22 cellular contexts compared by ENCODE assay signal in the genomic region with DNA sequence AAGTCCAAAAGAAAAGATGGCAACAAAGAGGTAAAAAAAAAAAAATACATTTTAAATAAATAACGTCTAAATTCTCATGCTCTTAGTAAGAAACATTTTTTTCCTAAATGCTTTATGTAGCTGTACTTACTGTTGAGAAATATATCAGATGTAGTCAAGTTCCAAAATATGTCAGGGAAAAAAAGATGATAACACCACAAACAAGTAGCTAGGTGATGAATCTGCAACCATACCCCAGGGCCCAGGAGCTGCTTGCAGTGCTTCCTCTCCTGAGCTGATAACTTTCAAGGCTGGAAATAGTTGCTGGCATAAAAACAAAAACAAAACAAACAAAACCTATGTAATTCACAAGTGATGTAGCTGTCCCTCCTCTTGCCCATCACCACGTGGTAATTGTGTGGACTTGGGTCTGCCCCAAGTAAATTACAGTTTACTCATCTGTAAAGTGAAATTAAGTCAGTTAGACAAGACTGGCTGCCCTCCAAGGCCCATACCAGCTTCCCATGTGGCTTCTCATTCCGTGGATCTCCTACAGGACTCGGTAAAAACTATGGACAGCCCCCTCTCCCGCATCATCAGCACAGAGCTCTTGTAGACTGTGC.
DNase-seq lines count a peak whose midpoint lies in the region; ATAC-seq, FAIRE-seq and TF ChIP-seq lines count a peak whose summit lies in the region.
"Had no signal": no experiment of that assay in that cellular context is flagged by ENCODE, and none has a peak within 500 bp of the region (broad histone marks: within the 10 kb centered on the region; RNA-seq: fewer than 3 reads in every experiment).

No MANE protein-coding gene starts in this region.

- TF ChIP-seq CTCF in right lobe of liver (IDR thresholded peaks at IDR 0.05) (no peak), HepG2 (CRISPR knock-in tag; IDR thresholded peaks at IDR 0.05) (no peak), SK-N-SH (IDR thresholded peaks at IDR 0.05) (no peak), fibroblast of mammary gland (conservative IDR thresholded peaks at IDR 0.05; ENCODE audit: control insufficient read depth, insufficient read depth, low read depth, low read length) (no peak), brain microvascular endothelial cell (IDR thresholded peaks at IDR 0.05; ENCODE audit: low read depth, low read length, missing control alignments) (no peak), hepatocyte (IDR thresholded peaks at IDR 0.05; ENCODE audit: poor library complexity) (no peak), OCI-LY7 (conservative IDR thresholded peaks at IDR 0.05; ENCODE audit: low read length) (no peak)

- H3K9me2 ChIP-seq in SK-N-SH, result no peaks in the 10 kb centered on the region
- H3K9me2 ChIP-seq in hepatocyte (replicated peaks; ENCODE audit: insufficient read depth), result no peaks in the 10 kb centered on the region
- H3K9me2 ChIP-seq in OCI-LY7 (ENCODE audit: insufficient read depth, low read length), result no peaks in the 10 kb centered on the region

- H3K4me3 ChIP-seq in right lobe of liver (no peak overlapping the region), HepG2 (replicated peaks in 1 of 3; ENCODE audit: insufficient read depth in 1 of 3, low read depth in 2 of 3, low read length in 3 of 3) (no peak overlapping the region), SK-N-SH (ENCODE audit: low read depth in 2 of 2, low read length in 1 of 2) (no peak overlapping the region), fibroblast of mammary gland (ENCODE audit: control insufficient read depth, low read depth, low read length) (no peak overlapping the region), brain microvascular endothelial cell (ENCODE audit: low read depth, low read length) (no peak overlapping the region), hepatocyte (no peak overlapping the region), OCI-LY7 (ENCODE audit: low read depth, low read length, poor library complexity, severe bottlenecking) (no peak overlapping the region)
- H3K4me3 ChIP-seq: heart right ventricle, thoracic aorta had no signal

- TF ChIP-seq POLR2A in right lobe of liver (IDR thresholded peaks at IDR 0.05) (no peak), HepG2 (IDR thresholded peaks at IDR 0.05; ENCODE audit: insufficient read depth in 1 of 2, low read depth in 2 of 2, low read length in 2 of 2) (no peak)

- DNase-seq in right lobe of liver, result peak in 1 of 3 donors; percentile 37
- DNase-seq in HepG2 (ENCODE audit: low spot score), result no peak
- DNase-seq in SK-N-SH, result no peak
- DNase-seq in fibroblast of mammary gland (ENCODE audit: low read depth), result peak; percentile 3
- no peak for DNase-seq in A172 (ENCODE audit: low spot score)
- DNase-seq in brain microvascular endothelial cell, result no peak
- DNase-seq in hepatocyte (ENCODE audit: low spot score), result no peak
- DNase-seq in OCI-LY7 (ENCODE audit: low spot score), result no peak
- DNase-seq: activated CD4-positive, alpha-beta T cell treated with anti-CD3 and anti-CD28 coated beads, Interleukin-2, amount 10 ng/mL, durations not matched to agents 7 days and 5 days; caudate nucleus; DMS79 treated with DMSO at 0.1 percent for 48 hours; heart right ventricle; NCI-H1048; NCI-H1930; NCI-H226; NCI-H774; small intestine; stimulated activated naive B cell treated with anti-CD40 and anti-IgM and Interleukin-4, amounts not matched to agents 10 μg/mL and 1 μg/mL and 100 μg/mL, for 72 hours; T-helper 17 cell had no signal

- no peaks in the 10 kb centered on the region for H4K20me1 ChIP-seq in HepG2 (ENCODE audit: insufficient read depth, low read length)
- no peaks in the 10 kb centered on the region for H4K20me1 ChIP-seq in SK-N-SH (ENCODE audit: insufficient read depth)
- H4K20me1 ChIP-seq in hepatocyte (ENCODE audit: insufficient read depth, poor library complexity, severe bottlenecking), result no peaks in the 10 kb centered on the region
- H4K20me1 ChIP-seq in OCI-LY7 (ENCODE audit: insufficient read depth, low read length), result no peaks in the 10 kb centered on the region

- H2AFZ ChIP-seq in HepG2 (ENCODE audit: low read length), result no peak overlapping the region
- no peak overlapping the region for H2AFZ ChIP-seq in SK-N-SH (ENCODE audit: low read depth)
- no peak overlapping the region for H2AFZ ChIP-seq in hepatocyte
- H2AFZ ChIP-seq in OCI-LY7 (ENCODE audit: low read length), result no peak overlapping the region

- H3K36me3 ChIP-seq in right lobe of liver (peaks cover 0 to 15% (median 6%) of the 10 kb centered on the region in 4 donors), HepG2 (replicated peaks in 1 of 2; ENCODE audit: control insufficient read depth in 1 of 2, insufficient read depth in 2 of 2, low read length in 2 of 2) (no peaks in the 10 kb centered on the region), SK-N-SH (replicated peaks in 1 of 2; ENCODE audit: control insufficient read depth in 1 of 2, insufficient read depth in 2 of 2, low read length in 1 of 2) (peaks cover 14 to 38% of the 10 kb centered on the region in 2 experiments), brain microvascular endothelial cell (replicated peaks) (peaks cover 44% of the 10 kb centered on the region), hepatocyte (replicated peaks; ENCODE audit: insufficient read depth, low read depth) (no peaks in the 10 kb centered on the region), OCI-LY7 (ENCODE audit: insufficient read depth, low read length) (no peaks in the 10 kb centered on the region)

- WGBS in right lobe of liver (ENCODE audit: insufficient coverage, low coverage, low lambda C conversion rate, missing lambda C conversion rate), result 41% methylated on average over 5 of the region's 5 CpGs
- WGBS in HepG2 (ENCODE audit: low lambda C conversion rate), result 33% methylated on average over 5 of the region's 5 CpGs
- 23% methylated on average over 5 of the region's 5 CpGs for WGBS in SK-N-SH (ENCODE audit: low lambda C conversion rate)
- 65% methylated on average over 5 of the region's 5 CpGs for WGBS in hepatocyte (ENCODE audit: low lambda C conversion rate, missing lambda C conversion rate)

- no peak for FAIRE-seq in HepG2 (lab: Jason Lieb, UNC)
- FAIRE-seq: endothelial cell of umbilical vein, small intestine had no signal

- H3K4me1 ChIP-seq in right lobe of liver (peaks cover 0 to 24% (median 0%) of the 10 kb centered on the region in 4 donors), HepG2 (ENCODE audit: insufficient read depth, low read length) (no peaks in the 10 kb centered on the region), SK-N-SH (ENCODE audit: control insufficient read depth in 1 of 2, insufficient read depth in 2 of 2, low read depth in 1 of 2, low read length in 1 of 2) (no peaks in the 10 kb centered on the region), hepatocyte (ENCODE audit: insufficient read depth) (no peaks in the 10 kb centered on the region), OCI-LY7 (ENCODE audit: insufficient read depth, low read length, poor library complexity, severe bottlenecking) (peaks cover 30% of the 10 kb centered on the region)

- no peak for TF ChIP-seq RAD21 in HepG2 (CRISPR knock-in tag; IDR thresholded peaks at IDR 0.05)
- no peak for TF ChIP-seq RAD21 in SK-N-SH (IDR thresholded peaks at IDR 0.05; ENCODE audit: low read length)

- H3K27me3 ChIP-seq in right lobe of liver (no peaks in the 10 kb centered on the region), HepG2 (ENCODE audit: control insufficient read depth in 1 of 2, insufficient read depth in 2 of 2, low read length in 2 of 2) (no peaks in the 10 kb centered on the region), SK-N-SH (ENCODE audit: insufficient read depth) (no peaks in the 10 kb centered on the region), brain microvascular endothelial cell (replicated peaks) (no peaks in the 10 kb centered on the region), hepatocyte (no peaks in the 10 kb centered on the region)
- H3K27me3 ChIP-seq: heart right ventricle had no signal

- POLR2A ChIA-PET in HepG2 (lab: Yijun Ruan, JAX), result no interaction called here
- POLR2A ChIA-PET in SK-N-SH (lab: Yijun Ruan, JAX), result no interaction called here
- POLR2A ChIA-PET in OCI-LY7 (lab: Charles Lee), result interaction anchor here (0.6 to 1.4 kb wide), 5 partner anchors 27 to 226 kb away, joined by 3 to 4 read pairs (median 3); no protein-coding TSS in a partner anchor

- no peak overlapping the region for H3K4me2 ChIP-seq in HepG2 (ENCODE audit: low read depth, low read length)
- no peak overlapping the region for H3K4me2 ChIP-seq in SK-N-SH
- no peak overlapping the region for H3K4me2 ChIP-seq in hepatocyte
- H3K4me2 ChIP-seq in OCI-LY7 (ENCODE audit: low read length), result no peak overlapping the region

- BruUV-seq in HepG2 (replicated peaks; lab: Mats Ljungman, UMichigan) (no TSS peak), OCI-LY7 (replicated peaks; lab: Mats Ljungman, UMichigan) (no TSS peak)

- CTCF ChIA-PET in HepG2 (lab: Yijun Ruan, JAX; ENCODE audit: low intra/inter-chr PET ratio, low total read pairs), result no interaction called here
- CTCF ChIA-PET in SK-N-SH (lab: Yijun Ruan, JAX), result no interaction called here
- CTCF ChIA-PET in OCI-LY7 (lab: Charles Lee; ENCODE audit: unreplicated experiment), result interaction anchor here (1.2 kb wide), 1 partner anchor 11 kb away, joined by 4 read pairs; no protein-coding TSS in a partner anchor

- ATAC-seq in right lobe of liver (peak in 3 of 4 donors; percentile 13 to 59 (median 44)), HepG2 (no peak)
- ATAC-seq: heart right ventricle; Panc1; stimulated activated naive B cell treated with anti-CD40 and anti-IgM and Interleukin-4, amounts not matched to agents 10 μg/mL and 1 μg/mL and 100 μg/mL, for 72 hours; T-helper 17 cell had no signal

- intact Hi-C loops in right lobe of liver (cut with DNase I) (no loop called here), HepG2 (cut with micrococcal nuclease; ENCODE audit: unreplicated experiment) (loop anchor here (10.0 kb wide), 1 partner anchor 456 kb away; no protein-coding TSS in a partner anchor), OCI-LY7 (cut with micrococcal nuclease; ENCODE audit: unreplicated experiment) (no loop called here)

- H3F3A ChIP-seq in SK-N-SH (replicated peaks; ENCODE audit: insufficient read depth), result no peaks in the 10 kb centered on the region

- H3K27ac ChIP-seq in right lobe of liver (no peak overlapping the region), HepG2 (ENCODE audit: extremely low read length, insufficient read depth, low read length) (no peak overlapping the region), SK-N-SH (ENCODE audit: low read depth in 2 of 2, low read length in 1 of 2) (no peak overlapping the region), brain microvascular endothelial cell (no peak overlapping the region), hepatocyte (no peak overlapping the region), OCI-LY7 (ENCODE audit: low read depth, low read length, poor library complexity, severe bottlenecking) (no peak overlapping the region)
- H3K27ac ChIP-seq: heart right ventricle, thoracic aorta had no signal

- H3K9me3 ChIP-seq in right lobe of liver, result no peaks in the 10 kb centered on the region
- H3K9me3 ChIP-seq in HepG2 (ENCODE audit: low read length), result no peaks in the 10 kb centered on the region
- no peaks in the 10 kb centered on the region for H3K9me3 ChIP-seq in SK-N-SH
- no peaks in the 10 kb centered on the region for H3K9me3 ChIP-seq in hepatocyte (ENCODE audit: low read depth)
- H3K9me3 ChIP-seq in OCI-LY7 (ENCODE audit: low read length), result no peaks in the 10 kb centered on the region
- H3K9me3 ChIP-seq: heart right ventricle, thoracic aorta had no signal

- TF ChIP-seq EP300 in HepG2 (IDR thresholded peaks at IDR 0.05; ENCODE audit: low read depth in 2 of 2, low read length in 2 of 2) (no peak), HepG2 (CRISPR knock-in tag; IDR thresholded peaks at IDR 0.05; ENCODE audit: borderline replicate concordance) (no peak), SK-N-SH (IDR thresholded peaks at IDR 0.05; ENCODE audit: borderline replicate concordance in 1 of 2, low read depth in 1 of 2, low read length in 1 of 2) (no peak)

- no peak overlapping the region for H3K9ac ChIP-seq in HepG2 (ENCODE audit: insufficient read depth, low read depth, low read length)
- H3K9ac ChIP-seq in SK-N-SH, result no peak overlapping the region

- in situ Hi-C loops in HepG2 (cut with HindIII; ENCODE audit: extremely low pct_ligation_motif_present, low pct_unique_long_range_greater_than_20kb), result no loop called here
- in situ Hi-C loops in brain microvascular endothelial cell (cut with HindIII; ENCODE audit: low pct_ligation_motif_present, low sequenced_read_pairs), result no loop called here

- H3K79me2 ChIP-seq in HepG2 (ENCODE audit: insufficient read depth, low read length), result no peaks in the 10 kb centered on the region
- H3K79me2 ChIP-seq in SK-N-SH (ENCODE audit: insufficient read depth), result no peaks in the 10 kb centered on the region
- H3K79me2 ChIP-seq in hepatocyte, result no peaks in the 10 kb centered on the region
- no peaks in the 10 kb centered on the region for H3K79me2 ChIP-seq in OCI-LY7 (ENCODE audit: insufficient read depth, low read depth, low read length)
